10 cellular contexts compared by ENCODE assay signal in genomic region chr10:108789911-108790310, GRCh38.
DNase-seq lines count a peak whose midpoint lies in the region; ATAC-seq, FAIRE-seq and TF ChIP-seq lines count a peak whose summit lies in the region.
"Had no signal": no experiment of that assay in that cellular context is flagged by ENCODE, and none has a peak within 500 bp of the region (broad histone marks: within the 10 kb centered on the region; RNA-seq: fewer than 3 reads in every experiment).

No MANE protein-coding gene starts in this region.

- ATAC-seq in GM19467 (IDR thresholded peaks at IDR 0.05; ENCODE audit: unreplicated experiment): peak; percentile 82
- ATAC-seq in HG03060 (IDR thresholded peaks at IDR 0.05; ENCODE audit: low read depth, unreplicated experiment): peak; percentile 90

- FAIRE-seq in GM12892 (lab: Jason Lieb, UNC): no peak

- no peak for TF ChIP-seq POLR2A in GM12892 (IDR thresholded peaks at IDR 0.05; ENCODE audit: low read depth, low read length)

- peak; percentile 93 for DNase-seq in A172 (ENCODE audit: low spot score)
- DNase-seq in T1000 (lab: John Stamatoyannopoulos, UW): peak; percentile 42
- DNase-seq in GM12892 (ENCODE audit: insufficient read length): no peak
- DNase-seq in SKM-1 (lab: John Stamatoyannopoulos, UW; ENCODE audit: unreplicated experiment): no peak
- no peak for DNase-seq in cerebellar cortex (ENCODE audit: low spot score)
- no peak for DNase-seq in stimulated activated naive CD4-positive, alpha-beta T cell (lab: John Stamatoyannopoulos, UW)
- DNase-seq: activated naive CD4-positive, alpha-beta T cell treated with anti-CD3 and anti-CD28 coated beads, Interleukin-2, amount 50 U/mL, for 16 hours; NCI-H526 treated with DMSO at 0.1 percent for 48 hours had no signal

Comparison
In these comparisons a context has a peak if more than half of its experiments do, and no peak if none do; other contexts are left out.
1. DNase-seq: peak in A172 (single experiment) and T1000 (single experiment); none in GM12892 (single experiment), SKM-1 (single experiment), cerebellar cortex (single experiment) and stimulated activated naive CD4-positive, alpha-beta T cell (0 of 6).